8 cellular contexts compared by ENCODE assay signal in the genomic region with DNA sequence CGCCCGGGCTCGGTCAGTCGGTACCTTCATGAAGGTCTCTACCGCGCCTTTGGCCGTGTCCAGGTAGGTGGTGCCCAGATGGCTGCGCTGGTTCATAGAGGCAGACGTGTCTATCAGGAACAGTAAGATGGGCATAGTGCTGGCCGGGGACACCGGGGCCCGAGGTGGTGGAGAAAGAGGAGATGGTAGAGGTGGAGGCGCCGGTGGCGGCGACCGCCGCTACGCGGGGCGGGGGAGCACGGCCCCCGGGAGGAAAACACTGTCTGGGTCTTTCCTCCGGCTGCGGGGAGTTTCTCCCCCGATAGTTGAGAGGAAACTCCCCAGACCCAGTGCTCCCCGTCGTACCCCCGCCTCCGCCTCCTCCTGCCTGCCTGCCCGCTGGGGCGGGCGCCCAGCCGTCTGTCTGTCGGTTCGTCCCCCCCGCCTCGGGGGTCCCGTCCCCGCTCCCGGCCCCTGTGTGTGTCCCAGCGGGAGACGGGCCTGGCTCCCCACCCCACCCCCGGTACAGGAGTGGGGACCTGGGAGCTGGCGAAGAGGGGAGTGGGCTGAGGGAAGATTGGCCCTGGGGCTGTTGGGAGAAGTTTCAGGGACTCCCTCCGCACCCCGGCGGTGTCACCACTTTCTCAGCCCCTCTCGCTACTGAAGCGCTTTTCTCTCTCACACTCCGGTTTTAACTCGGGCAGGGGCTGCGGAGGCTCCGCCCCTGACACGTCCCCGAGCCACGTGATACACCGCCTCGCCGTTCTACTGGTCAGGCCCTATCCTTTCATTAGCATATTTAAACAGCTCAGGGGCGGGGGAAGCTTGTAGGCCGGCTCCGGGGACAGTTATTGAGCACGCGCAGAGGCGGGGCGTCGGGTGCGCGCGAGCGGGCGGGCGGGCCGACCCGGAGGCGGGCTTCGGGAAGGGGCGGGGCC. TPM values are rescaled to one million over a fixed set of nuclear protein-coding genes. Genes with fewer than 3 reads are reported as not detected.
A peak's percentile ranks its signal among the peaks of the same experiment; 100 is the strongest.
DNase-seq lines count a peak whose midpoint lies in the region; ATAC-seq and TF ChIP-seq lines count a peak whose summit lies in the region.

A gene with protein sequence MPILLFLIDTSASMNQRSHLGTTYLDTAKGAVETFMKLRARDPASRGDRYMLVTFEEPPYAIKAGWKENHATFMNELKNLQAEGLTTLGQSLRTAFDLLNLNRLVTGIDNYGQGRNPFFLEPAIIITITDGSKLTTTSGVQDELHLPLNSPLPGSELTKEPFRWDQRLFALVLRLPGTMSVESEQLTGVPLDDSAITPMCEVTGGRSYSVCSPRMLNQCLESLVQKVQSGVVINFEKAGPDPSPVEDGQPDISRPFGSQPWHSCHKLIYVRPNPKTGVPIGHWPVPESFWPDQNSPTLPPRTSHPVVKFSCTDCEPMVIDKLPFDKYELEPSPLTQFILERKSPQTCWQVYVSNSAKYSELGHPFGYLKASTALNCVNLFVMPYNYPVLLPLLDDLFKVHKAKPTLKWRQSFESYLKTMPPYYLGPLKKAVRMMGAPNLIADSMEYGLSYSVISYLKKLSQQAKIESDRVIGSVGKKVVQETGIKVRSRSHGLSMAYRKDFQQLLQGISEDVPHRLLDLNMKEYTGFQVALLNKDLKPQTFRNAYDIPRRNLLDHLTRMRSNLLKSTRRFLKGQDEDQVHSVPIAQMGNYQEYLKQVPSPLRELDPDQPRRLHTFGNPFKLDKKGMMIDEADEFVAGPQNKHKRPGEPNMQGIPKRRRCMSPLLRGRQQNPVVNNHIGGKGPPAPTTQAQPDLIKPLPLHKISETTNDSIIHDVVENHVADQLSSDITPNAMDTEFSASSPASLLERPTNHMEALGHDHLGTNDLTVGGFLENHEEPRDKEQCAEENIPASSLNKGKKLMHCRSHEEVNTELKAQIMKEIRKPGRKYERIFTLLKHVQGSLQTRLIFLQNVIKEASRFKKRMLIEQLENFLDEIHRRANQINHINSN (minus strand): TSS at position 646 of the 917 bp plus-strand sequence. CDS start 511 bp downstream, at position 135.

- in situ Hi-C loops in ACHN (cut with HindIII; ENCODE audit: low pct_ligation_motif_present, low pct_unique_long_range_greater_than_20kb, low sequenced_read_pairs): no loop called here
- in situ Hi-C loops in mammary epithelial cell (cut with MboI; ENCODE audit: low sequenced_read_pairs in 2 of 2): loop anchor here (10.0 kb wide), 1 partner anchor 132 kb away; a partner anchor contains a TSS

- no peaks in the 10 kb centered on the region for H3K9me3 ChIP-seq in WERI-Rb-1 (ENCODE audit: severe bottlenecking)
- no peaks in the 10 kb centered on the region for H3K9me3 ChIP-seq in mammary epithelial cell (replicated peaks; ENCODE audit: insufficient read depth, low read length)
- peaks cover 8% of the 10 kb centered on the region; the same call in 1 of the 2 replicates for H3K9me3 ChIP-seq in iPS-20b (ENCODE audit: insufficient read depth, low read depth, low read length)

- H3K4me2 ChIP-seq in mammary epithelial cell (ENCODE audit: insufficient read depth, low read depth, low read length): peak within 1 kb of the TSS; percentile 90

- dilution Hi-C loops in mammary epithelial cell (cut with HindIII; ENCODE audit: low sequenced_read_pairs): no loop called here

- CTCF ChIA-PET in mammary epithelial cell (lab: Charles Lee; ENCODE audit: low non-redundant PET): interaction anchor here (0.5 kb wide), 2 partner anchors 21 to 174 kb away, joined by 6 to 7 read pairs; no protein-coding TSS in a partner anchor

- BruUV-seq in mammary epithelial cell (replicated peaks; lab: Mats Ljungman, UMichigan): TSS peak; percentile 7

- 2% methylated on average over 23 of the region's 79 CpGs for WGBS in mammary epithelial cell (ENCODE audit: low coverage, missing lambda C conversion rate)

- H3K36me3 ChIP-seq in WERI-Rb-1 (peaks cover 20% of the 10 kb centered on the region), mammary epithelial cell (ENCODE audit: insufficient read depth, low read length) (peaks cover 21% of the 10 kb centered on the region), iPS-20b (ENCODE audit: insufficient read depth, low read depth, low read length) (peaks cover 46% of the 10 kb centered on the region)

- H3K27ac ChIP-seq in WERI-Rb-1 (peak within 1 kb of the TSS; percentile 95), mammary epithelial cell (ENCODE audit: insufficient read depth, low read depth, low read length) (peak within 1 kb of the TSS; percentile 86), iPS-20b (ENCODE audit: low read length) (peak within 1 kb of the TSS; percentile 82), skin epidermis (peak within 1 kb of the TSS; percentile 96 to 100 (median 99))

- H4K20me1 ChIP-seq in mammary epithelial cell (ENCODE audit: insufficient read depth, low read length): no peaks in the 10 kb centered on the region

- DNase-seq in ACHN (peak; percentile 98), NCI-H2227 (lab: John Stamatoyannopoulos, UW; ENCODE audit: unreplicated experiment) (peak; percentile 98), WERI-Rb-1 (peak; percentile 95), mammary epithelial cell (peak; percentile 99)

- H3K4me3 ChIP-seq in WERI-Rb-1 (ENCODE audit: low read depth, low read length): peak within 1 kb of the TSS; percentile 68
- peak within 1 kb of the TSS; percentile 73 to 94 (median 89) for H3K4me3 ChIP-seq in mammary epithelial cell (replicated peaks in 1 of 3; ENCODE audit: insufficient read depth in 1 of 3, low read depth in 2 of 3, low read length in 3 of 3)
- peak within 1 kb of the TSS; percentile 84 for H3K4me3 ChIP-seq in iPS-20b (ENCODE audit: low read length)
- H3K4me3 ChIP-seq in skin epidermis: peak within 1 kb of the TSS; percentile 71 to 96 (median 91)

- ATAC-seq in GM18873 (IDR thresholded peaks at IDR 0.05; ENCODE audit: low FRiP score, unreplicated experiment) (peak; percentile 66), HG03139 (IDR thresholded peaks at IDR 0.05; ENCODE audit: unreplicated experiment) (peak; percentile 56)

- H3K27me3 ChIP-seq in WERI-Rb-1 (ENCODE audit: insufficient read depth, low read depth, severe bottlenecking): no peaks in the 10 kb centered on the region
- no peaks in the 10 kb centered on the region for H3K27me3 ChIP-seq in mammary epithelial cell (ENCODE audit: insufficient read depth, low read length)
- no peaks in the 10 kb centered on the region for H3K27me3 ChIP-seq in iPS-20b (ENCODE audit: insufficient read depth, low read length)

- peaks cover 42% of the 10 kb centered on the region for H3K79me2 ChIP-seq in mammary epithelial cell (ENCODE audit: insufficient read depth, low read length)

- intact Hi-C loops in mammary epithelial cell (cut with micrococcal nuclease): loop anchor here (1.0 to 5.0 kb wide), 7 partner anchors 18 to 330 kb away; a partner anchor contains a TSS

- H3K9ac ChIP-seq in mammary epithelial cell (ENCODE audit: insufficient read depth, low read length) (peak within 1 kb of the TSS; percentile 92), iPS-20b (ENCODE audit: low read depth, low read length) (peak within 1 kb of the TSS; percentile 92)

- TF ChIP-seq CTCF in WERI-Rb-1 (IDR thresholded peaks at IDR 0.05; ENCODE audit: low read depth, low read length): no peak
- no peak for TF ChIP-seq CTCF in mammary epithelial cell (conservative IDR thresholded peaks at IDR 0.05 in 1 of 2, IDR thresholded peaks at IDR 0.05 in 1 of 2; ENCODE audit: extremely low read depth in 1 of 2, insufficient read depth in 1 of 2, low read depth in 1 of 2, low read length in 2 of 2)

- peak within 1 kb of the TSS; percentile 86 for H2AFZ ChIP-seq in mammary epithelial cell (ENCODE audit: low read depth, low read length)

- H3K4me1 ChIP-seq in mammary epithelial cell (ENCODE audit: insufficient read depth, low read length) (peaks cover 4% of the 10 kb centered on the region), iPS-20b (ENCODE audit: insufficient read depth, low read length) (peaks cover 14% of the 10 kb centered on the region)

RNA-seq across cellular contexts. Expression of the gene that starts here (rescaled TPM):
- 10 to 100 TPM; 57.8 to 65.7 TPM for total RNA-seq in mammary epithelial cell
- polyA plus RNA-seq in mammary epithelial cell: 17.4 TPM
- 106 TPM for polyA minus RNA-seq in mammary epithelial cell

Comparison
In these comparisons a context has a peak if more than half of its experiments do, and no peak if none do; other contexts are left out.
1. Peak in every context shown above with its lines: DNase-seq, ATAC-seq, H3K4me3 ChIP-seq and H3K27ac ChIP-seq.